1 cellular context compared by ENCODE assay signal in the genomic region with DNA sequence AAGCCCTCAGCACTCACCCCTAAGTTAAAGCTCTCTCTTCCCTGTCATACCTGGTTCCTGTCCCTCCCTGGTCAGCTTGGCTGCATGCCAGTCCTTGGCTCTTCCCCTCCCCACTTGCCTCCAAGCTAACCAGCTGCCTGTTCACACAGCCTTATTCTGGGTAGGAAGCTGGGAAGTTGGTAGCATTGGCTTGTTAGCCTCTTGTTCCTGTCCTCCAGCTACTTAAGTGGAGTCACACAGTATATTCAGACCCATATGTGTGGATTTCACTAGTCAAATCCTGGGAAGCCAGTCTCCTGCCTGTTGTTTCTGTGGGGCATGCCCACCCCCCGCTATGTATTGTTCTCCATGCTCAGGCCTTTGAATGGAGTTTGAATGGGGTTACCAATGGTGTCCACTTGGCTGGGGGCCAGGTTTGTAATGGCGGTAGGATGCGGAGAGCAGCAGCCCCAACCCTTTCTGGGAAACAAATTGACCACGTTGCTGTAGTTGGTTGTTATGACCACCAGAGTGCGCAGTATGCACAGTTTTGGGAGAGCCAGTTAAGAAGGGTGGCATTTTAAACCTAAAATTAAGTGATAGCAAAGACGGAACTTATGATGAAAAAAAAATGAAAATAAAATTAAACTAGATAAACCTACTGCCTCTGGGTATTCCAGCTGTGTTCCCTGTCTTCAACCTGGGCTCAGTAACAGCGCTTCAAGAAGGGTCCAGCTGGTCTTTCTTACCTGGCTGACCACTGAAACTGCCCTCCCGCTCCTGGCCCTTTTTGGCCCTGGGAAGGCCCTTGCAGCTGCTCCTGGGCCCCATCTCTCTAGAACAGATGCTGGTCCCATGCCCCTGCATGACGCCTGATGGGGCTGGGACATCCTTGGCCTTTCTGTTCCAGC.
TF ChIP-seq lines count a peak whose summit lies in the region.

No MANE protein-coding gene starts in this region.

TF ChIP-seq in H1, 55 proteins besides CTCF, POLR2A, EP300 and RAD21:
- TF ChIP-seq TAF1 (IDR thresholded peaks at IDR 0.05; ENCODE audit: low read depth, low read length) (peak; percentile 41; the same call in 1 of the 2 replicates), YY1 (IDR thresholded peaks at IDR 0.05; ENCODE audit: low read depth, low read length) (peak; percentile 93), EZH2 (IDR thresholded peaks at IDR 0.05; ENCODE audit: low read depth, low read length, severe bottlenecking) (no peak)
- TF ChIP-seq, protein P1, sequence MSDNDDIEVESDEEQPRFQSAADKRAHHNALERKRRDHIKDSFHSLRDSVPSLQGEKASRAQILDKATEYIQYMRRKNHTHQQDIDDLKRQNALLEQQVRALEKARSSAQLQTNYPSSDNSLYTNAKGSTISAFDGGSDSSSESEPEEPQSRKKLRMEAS (IDR thresholded peaks at IDR 0.05) = peak; percentile 54
